Comparison of ENCODE assay signal across 18 cellular contexts in genomic region chr4:74618659-74619058, GRCh38.
DNase-seq lines count a peak whose midpoint lies in the region; ATAC-seq and TF ChIP-seq lines count a peak whose summit lies in the region.
"Had no signal": no experiment of that assay in that cellular context is flagged by ENCODE, and none has a peak within 500 bp of the region (broad histone marks: within the 10 kb centered on the region; RNA-seq: fewer than 3 reads in every experiment).

No MANE protein-coding gene starts in this region.

- peak; percentile 69 for ATAC-seq in RWPE2 (ENCODE audit: low read depth)
- ATAC-seq in GM21360 (IDR thresholded peaks at IDR 0.05; ENCODE audit: unreplicated experiment) = no peak
- ATAC-seq in HG03571 (IDR thresholded peaks at IDR 0.05; ENCODE audit: unreplicated experiment) = no peak
- ATAC-seq: activated CD8-positive, alpha-beta T cell treated with anti-CD3 and anti-CD28 coated beads, Interleukin-2, amount 10 ng/mL, durations not matched to agents 7 days and 5 days; left ventricle myocardium superior had no signal

- H3K4me1 ChIP-seq in RWPE2 (ENCODE audit: insufficient read depth, poor library complexity, severe bottlenecking) = peaks cover 42% of the 10 kb centered on the region

- no peak overlapping the region for H3K27ac ChIP-seq in RWPE2 (ENCODE audit: poor library complexity, severe bottlenecking)

- H3K36me3 ChIP-seq in RWPE2 (ENCODE audit: low read depth) = no peaks in the 10 kb centered on the region; the same call in 1 of the 2 replicates

- DNase-seq in ELR (ENCODE audit: low read depth) (peak; percentile 67), RWPE2 (ENCODE audit: low spot score) (no peak), fibroblast of gingiva (ENCODE audit: low read depth) (peak; percentile 6), myocyte (ENCODE audit: low read depth) (peak; percentile 13), NCI-H510A (lab: John Stamatoyannopoulos, UW) (no peak), AG08396 (ENCODE audit: low spot score) (no peak)
- DNase-seq: activated CD8-positive, alpha-beta T cell treated with anti-CD3 and anti-CD28 coated beads, Interleukin-2, amount 10 ng/mL, durations not matched to agents 7 days and 5 days; activated naive CD8-positive, alpha-beta T cell treated with anti-CD3 and anti-CD28 coated beads for 36 hours; activated T-cell treated with anti-CD3 and anti-CD28 coated beads, Interleukin-2, amount 50 U/mL, for 48 hours; central memory CD4-positive, alpha-beta T cell; effector CD8-positive, alpha-beta T cell; left ventricle myocardium superior; NCI-H187 treated with DMSO at 0.1 percent for 48 hours; NCI-H524; posterior cingulate gyrus; SHP77 had no signal

- no peak overlapping the region for H3K4me3 ChIP-seq in RWPE2 (ENCODE audit: severe bottlenecking)

- TF ChIP-seq CTCF in RWPE2 (IDR thresholded peaks at IDR 0.05; ENCODE audit: poor library complexity, severe bottlenecking) = no peak

- no peaks in the 10 kb centered on the region for H3K27me3 ChIP-seq in RWPE2 (ENCODE audit: insufficient read depth, poor library complexity, severe bottlenecking)

- H3K9me3 ChIP-seq in RWPE2 (ENCODE audit: severe bottlenecking) = no peaks in the 10 kb centered on the region

Comparison
In these comparisons a context has a peak if more than half of its experiments do, and no peak if none do; other contexts are left out.
1. DNase-seq: peak in ELR (single experiment), fibroblast of gingiva (single experiment) and myocyte (single experiment); none in RWPE2 (single experiment), NCI-H510A (single experiment) and AG08396 (single experiment).